Comparison of ENCODE assay signal across 28 cellular contexts in genomic region chr17:62754696-62755095, GRCh38. TPM values are rescaled to one million over a fixed set of nuclear protein-coding genes. Genes with fewer than 3 reads are reported as not detected.
"Had no signal": no experiment of that assay in that cellular context is flagged by ENCODE, and none has a peak within 500 bp of the region (broad histone marks: within the 10 kb centered on the region; RNA-seq: fewer than 3 reads in every experiment).

No MANE protein-coding gene starts in this region.

- H3K36me3 Mint-ChIP-seq: activated naive CD4-positive, alpha-beta T cell treated with anti-CD3 and anti-CD28 coated beads, Interleukin-2, amount 50 U/mL, for 72 hours; WTC11 had no signal

- H3K4me3 Mint-ChIP-seq: activated CD8-positive, alpha-beta T cell treated with anti-CD3 and anti-CD28 coated beads, Interleukin-2, amount 10 ng/mL, durations not matched to agents 7 days and 5 days; activated naive CD8-positive, alpha-beta T cell treated with anti-CD3 and anti-CD28 coated beads, Interleukin-2, amount 50 U/mL, for 24 hours; T-helper 1 cell treated with Interleukin-12 subunit alpha and Interleukin-12 subunit beta and Interleukin-4 antibody, amounts not matched to agents 30 μg/mL and 1 μg/mL, for 36 hours; WTC11 had no signal

- H3K9ac ChIP-seq: SK-N-SH had no signal

- H3K27ac Mint-ChIP-seq: activated CD8-positive, alpha-beta T cell treated with anti-CD3 and anti-CD28 coated beads, Interleukin-2, amount 10 ng/mL, durations not matched to agents 7 days and 5 days; activated naive CD4-positive, alpha-beta T cell treated with anti-CD3 and anti-CD28 coated beads, Interleukin-2, amount 50 U/mL, for 72 hours; activated naive CD8-positive, alpha-beta T cell treated with anti-CD3 and anti-CD28 coated beads, Interleukin-2, amount 50 U/mL, for 24 hours; T-helper 1 cell treated with Interleukin-12 subunit alpha and Interleukin-12 subunit beta and Interleukin-4 antibody, amounts not matched to agents 30 μg/mL and 1 μg/mL, for 36 hours; WTC11 had no signal

- H3K27ac ChIP-seq: SJCRH30 had no signal

- ATAC-seq: activated CD8-positive, alpha-beta T cell treated with anti-CD3 and anti-CD28 coated beads, Interleukin-2, amount 10 ng/mL, durations not matched to agents 7 days and 5 days; activated naive CD4-positive, alpha-beta T cell treated with anti-CD3 and anti-CD28 coated beads, Interleukin-2, amount 50 U/mL, for 72 hours; activated naive CD8-positive, alpha-beta T cell treated with anti-CD3 and anti-CD28 coated beads, Interleukin-2, amount 50 U/mL, for 24 hours had no signal

- H3K27me3 ChIP-seq: SJCRH30 had no signal

- H3K4me2 ChIP-seq: SK-N-SH had no signal

- H3K9me2 ChIP-seq: SK-N-SH had no signal

- H3K4me1 Mint-ChIP-seq: activated naive CD8-positive, alpha-beta T cell treated with anti-CD3 and anti-CD28 coated beads, Interleukin-2, amount 50 U/mL, for 24 hours had no signal

- H3K9me3 ChIP-seq: MG63, SJCRH30, SK-N-SH had no signal

- H3K4me3 ChIP-seq: MG63, SJCRH30 had no signal

- H3K9me3 Mint-ChIP-seq: activated naive CD4-positive, alpha-beta T cell treated with anti-CD3 and anti-CD28 coated beads, Interleukin-2, amount 50 U/mL, for 72 hours; activated naive CD8-positive, alpha-beta T cell treated with anti-CD3 and anti-CD28 coated beads, Interleukin-2, amount 50 U/mL, for 24 hours; T-helper 1 cell treated with Interleukin-12 subunit alpha and Interleukin-12 subunit beta and Interleukin-4 antibody, amounts not matched to agents 30 μg/mL and 1 μg/mL, for 36 hours; WTC11 had no signal

- DNase-seq: activated CD4-positive, alpha-beta T cell treated with anti-CD3 and anti-CD28 coated beads for 48 hours; activated CD4-positive, alpha-beta T cell treated with anti-CD3 and anti-CD28 coated beads, Interleukin-2, amount 50 U/mL, for 4 hours; activated CD4-positive, CD25-positive, alpha-beta regulatory T cell treated with anti-CD3 and anti-CD28 coated beads, Interleukin-2, amount 50 U/mL, for 72 hours; activated CD8-positive, alpha-beta memory T cell treated with anti-CD3 and anti-CD28 coated beads, Interleukin-2, amount 50 U/mL, for 48 hours; activated CD8-positive, alpha-beta T cell treated with anti-CD3 and anti-CD28 coated beads, Interleukin-2, amount 10 ng/mL, durations not matched to agents 7 days and 5 days; activated naive CD4-positive, alpha-beta T cell; activated naive CD8-positive, alpha-beta T cell treated with anti-CD3 and anti-CD28 coated beads, Interleukin-2, amount 50 U/mL, for 24 hours; activated T-cell treated with anti-CD3 and anti-CD28 coated beads, Interleukin-2, amount 50 U/mL, for 1 hour; cerebellar nuclear complex; MG63; NCI-H1105; NCI-H1436; NCI-H1694 treated with DMSO at 0.1 percent for 48 hours; NCI-H2029 treated with DMSO at 0.1 percent for 48 hours; NCI-H345; NCI-H510A; NCI-H526 treated with DMSO at 0.1 percent for 48 hours; NCI-H82; RPMI8226; SJCRH30; SW 1271 had no signal

- H3K4me1 ChIP-seq: SJCRH30 had no signal

- H3K36me3 ChIP-seq: MG63, SJCRH30 had no signal

RNA-seq across cellular contexts. Expression of gene MARCHF10, which starts 53.4 kb away (rescaled TPM):
- total RNA-seq: activated CD8-positive, alpha-beta T cell treated with anti-CD3 and anti-CD28 coated beads, Interleukin-2, amount 10 ng/mL, durations not matched to agents 7 days and 5 days; activated naive CD4-positive, alpha-beta T cell treated with anti-CD3 and anti-CD28 coated beads, Interleukin-2, amount 50 U/mL, for 72 hours; cardiac septum; OCI-LY7; Right ventricle myocardium inferior; SJCRH30 had no signal
